ENCODE assay signal across 9 cellular contexts in genomic region chr19:55341191-55342043, GRCh38. TPM values are rescaled to one million over a fixed set of nuclear protein-coding genes. Genes with fewer than 3 reads are reported as not detected.
DNase-seq lines count a peak whose midpoint lies in the region; ATAC-seq, FAIRE-seq and TF ChIP-seq lines count a peak whose summit lies in the region.
"Had no signal": no experiment of that assay in that cellular context is flagged by ENCODE, and none has a peak within 500 bp of the region (broad histone marks: within the 10 kb centered on the region; RNA-seq: fewer than 3 reads in every experiment).

No MANE protein-coding gene starts in this region.

- H3F3A ChIP-seq in MM.1S (ENCODE audit: insufficient read depth, low read length), result peaks cover 8% of the 10 kb centered on the region; the same call in 1 of the 2 replicates

- H3K27ac Mint-ChIP-seq in astrocyte (ENCODE audit: unreplicated experiment), result no peak overlapping the region

- H3K9me3 ChIP-seq in MM.1S (replicated peaks; ENCODE audit: insufficient read depth, low read length) (no peaks in the 10 kb centered on the region), astrocyte (ENCODE audit: insufficient read depth, low read depth, low read length) (no peaks in the 10 kb centered on the region), iPS-15b (ENCODE audit: control insufficient read depth, insufficient read depth, low read length) (no peaks in the 10 kb centered on the region), small intestine (ENCODE audit: control insufficient read depth, low read depth) (no peaks in the 10 kb centered on the region)
- H3K9me3 ChIP-seq: SJSA1 had no signal

- peaks cover 3% of the 10 kb centered on the region for H3K9me3 Mint-ChIP-seq in astrocyte (ENCODE audit: unreplicated experiment)

- H2AFZ ChIP-seq in MM.1S (ENCODE audit: low read length) (no peak overlapping the region), astrocyte (ENCODE audit: low read depth, low read length) (no peak overlapping the region)

- H3K4me3 ChIP-seq in MM.1S (ENCODE audit: low read length) (peak overlapping the region; percentile 95), astrocyte (ENCODE audit: insufficient read depth, low read depth, low read length) (no peak overlapping the region), iPS-15b (ENCODE audit: low read depth, low read length) (peak overlapping the region; percentile 94), small intestine (ENCODE audit: low read depth in 1 of 2, low read length in 2 of 2) (peak overlapping the region; percentile 60 to 67)

- H3K9ac ChIP-seq in MM.1S (ENCODE audit: low read length), result peak overlapping the region; percentile 99
- H3K9ac ChIP-seq in astrocyte (ENCODE audit: low read length), result peak overlapping the region; percentile 92
- H3K9ac ChIP-seq in iPS-15b (ENCODE audit: low read depth, low read length), result no peak overlapping the region

- ATAC-seq in SK-N-SH treated with all-trans-retinoic acid at 6 μM for 48 hours, result peak; percentile 23
- no peak for ATAC-seq in HG02678 (IDR thresholded peaks at IDR 0.05; ENCODE audit: unreplicated experiment)

- H4K20me1 ChIP-seq in MM.1S (ENCODE audit: insufficient read depth, low read length) (no peaks in the 10 kb centered on the region), astrocyte (ENCODE audit: insufficient read depth, low read length) (peaks cover 6% of the 10 kb centered on the region)

- peaks cover 5% of the 10 kb centered on the region; the same call in 1 of the 2 replicates for H3K4me1 ChIP-seq in MM.1S (ENCODE audit: low read length)
- peaks cover 25% of the 10 kb centered on the region for H3K4me1 ChIP-seq in astrocyte (ENCODE audit: insufficient read depth, low read length)
- H3K4me1 ChIP-seq in iPS-15b (ENCODE audit: control insufficient read depth, insufficient read depth, low read length), result peaks cover 8% of the 10 kb centered on the region
- peaks cover 0 to 4% of the 10 kb centered on the region in 2 donors for H3K4me1 ChIP-seq in small intestine (ENCODE audit: control insufficient read depth in 2 of 2, insufficient read depth in 1 of 2, low read depth in 1 of 2, low read length in 1 of 2)

- H3K79me2 ChIP-seq in MM.1S (ENCODE audit: low read length) (peaks cover 24% of the 10 kb centered on the region), astrocyte (ENCODE audit: insufficient read depth, low read length) (peaks cover 10% of the 10 kb centered on the region)

- TF ChIP-seq CTCF in MM.1S (IDR thresholded peaks at IDR 0.05; ENCODE audit: low read length) (no peak), astrocyte (IDR thresholded peaks at IDR 0.05; ENCODE audit: insufficient read depth, low read depth, low read length) (no peak)

- FAIRE-seq in astrocyte (lab: Jason Lieb, UNC) (no peak), small intestine (lab: Jason Lieb, UNC) (no peak)

- H3K27me3 ChIP-seq in MM.1S (replicated peaks; ENCODE audit: insufficient read depth, low read length) (peaks cover 7% of the 10 kb centered on the region), astrocyte (ENCODE audit: insufficient read depth, low read length) (peaks cover 4% of the 10 kb centered on the region), iPS-15b (ENCODE audit: control insufficient read depth, insufficient read depth, low read length) (no peaks in the 10 kb centered on the region), small intestine (ENCODE audit: control insufficient read depth in 2 of 2, insufficient read depth in 2 of 2, low read length in 2 of 2) (no peaks in the 10 kb centered on the region)
- H3K27me3 ChIP-seq: SJSA1 had no signal

- peaks cover 8% of the 10 kb centered on the region for H3K36me3 Mint-ChIP-seq in astrocyte (ENCODE audit: low read depth, unreplicated experiment)

- peaks cover 17% of the 10 kb centered on the region for H3K4me1 Mint-ChIP-seq in astrocyte (ENCODE audit: low read depth, unreplicated experiment)

- no peaks in the 10 kb centered on the region for H3K9me2 ChIP-seq in MM.1S (replicated peaks; ENCODE audit: insufficient read depth, low read length)

- 47 to 51% (median 51%) methylated on average over 34 to 36 of the region's 36 CpGs for WGBS in small intestine, 3 donors

- H3K4me3 Mint-ChIP-seq in astrocyte (ENCODE audit: unreplicated experiment), result peak overlapping the region; percentile 88

- no peaks in the 10 kb centered on the region for H3K27me3 Mint-ChIP-seq in astrocyte (ENCODE audit: low read depth, unreplicated experiment)

- DNase-seq in D341Med (ENCODE audit: low spot score) (peak; percentile 91), MM.1S (peak; percentile 67), astrocyte (ENCODE audit: low read depth) (peak; percentile 23), small intestine (peak; percentile 62), SKM-1 (lab: John Stamatoyannopoulos, UW; ENCODE audit: unreplicated experiment) (no peak)

- H3K27ac ChIP-seq in MM.1S (ENCODE audit: low read length), result peak overlapping the region; percentile 83
- no peak overlapping the region for H3K27ac ChIP-seq in astrocyte (ENCODE audit: low read depth, low read length)
- H3K27ac ChIP-seq in small intestine (ENCODE audit: low read depth in 1 of 2, low read length in 1 of 2), result no peak overlapping the region
- H3K27ac ChIP-seq: SJSA1 had no signal

- no peaks in the 10 kb centered on the region; the same call in 1 of the 2 replicates for H3K36me3 ChIP-seq in MM.1S (replicated peaks; ENCODE audit: insufficient read depth, low read length)
- no peaks in the 10 kb centered on the region for H3K36me3 ChIP-seq in astrocyte (ENCODE audit: insufficient read depth, low read length)
- peaks cover 39% of the 10 kb centered on the region for H3K36me3 ChIP-seq in iPS-15b (ENCODE audit: control insufficient read depth, insufficient read depth, low read length)
- no peaks in the 10 kb centered on the region for H3K36me3 ChIP-seq in small intestine (ENCODE audit: control insufficient read depth in 2 of 2, insufficient read depth in 2 of 2, low read length in 2 of 2)

- peak overlapping the region; percentile 99 for H3K4me2 ChIP-seq in MM.1S (ENCODE audit: low read depth, low read length)
- peak overlapping the region; percentile 100 for H3K4me2 ChIP-seq in astrocyte (ENCODE audit: low read length)

TF ChIP-seq in SK-N-SH treated with all-trans-retinoic acid at 6 μM for 48 hours, 23 proteins besides CTCF, POLR2A, EP300 and RAD21:
- TF ChIP-seq OSR1 (CRISPR knock-in tag; IDR thresholded peaks at IDR 0.05) (no peak), CSRNP3 (CRISPR knock-in tag; IDR thresholded peaks at IDR 0.05) (no peak)

RNA-seq across cellular contexts. Expression of gene KMT5C, which starts 1.7 kb away (rescaled TPM):
- total RNA-seq in astrocyte, result 14.6 and 16.0 TPM in 2 replicates
- 10 to 100 TPM; 10.3 to 14.5 (median 14.1) TPM for polyA plus RNA-seq in small intestine

RNA-seq across cellular contexts. Expression of gene COX6B2, which starts 13.1 kb away (rescaled TPM):
- 0.50 TPM in 2 replicates for total RNA-seq in astrocyte
- under 1 TPM in 1 of 3 donors, not detected in 2; 0.09 TPM for polyA plus RNA-seq in small intestine

RNA-seq across cellular contexts. Expression of gene TMEM150B, which starts 16.3 kb away (rescaled TPM):
- total RNA-seq in astrocyte, result not detected in 2 replicates
- polyA plus RNA-seq in small intestine, result 100 to 1,000 TPM in 1 of 3 donors, 10 to 100 TPM in 2; 33.2 to 125 (median 89.2) TPM
- total RNA-seq: SJSA1 had no signal

RNA-seq across cellular contexts. Expression of gene GARIN5B, which starts 21.6 kb away (rescaled TPM):
- total RNA-seq in astrocyte, result 0.10 and 0.20 TPM in 2 replicates
- not detected for polyA plus RNA-seq in small intestine

RNA-seq across cellular contexts. Expression of gene IL11, which starts 28.8 kb away (rescaled TPM):
- 183 and 202 TPM in 2 replicates for total RNA-seq in astrocyte
- polyA plus RNA-seq in small intestine, result under 1 TPM in 1 of 3 donors, not detected in 2; 0.67 TPM
